Comparison of ENCODE assay signal across 16 cellular contexts in the genomic region with DNA sequence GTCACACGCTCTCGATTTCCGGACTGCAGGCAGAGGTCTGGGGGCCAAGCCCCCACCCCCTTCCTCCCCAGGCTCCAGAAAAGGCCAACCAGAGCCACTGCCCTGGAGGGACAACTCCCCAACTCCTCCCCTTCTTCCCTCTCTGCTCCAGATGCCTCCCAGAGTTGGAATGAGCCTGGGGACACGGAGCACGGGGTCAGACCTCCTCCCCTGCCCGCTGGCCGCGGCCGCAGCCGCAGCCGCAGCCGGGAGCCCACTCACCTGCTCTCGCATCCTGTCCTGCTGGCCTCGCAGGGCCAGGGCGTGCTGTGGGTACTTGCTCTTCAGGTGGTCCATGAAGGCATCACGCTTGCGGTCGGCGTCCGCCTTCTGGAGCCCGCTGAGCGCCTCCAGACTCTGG.
DNase-seq lines count a peak whose midpoint lies in the region; ATAC-seq and TF ChIP-seq lines count a peak whose summit lies in the region.
"Had no signal": no experiment of that assay in that cellular context is flagged by ENCODE, and none has a peak within 500 bp of the region (broad histone marks: within the 10 kb centered on the region; RNA-seq: fewer than 3 reads in every experiment).

No MANE protein-coding gene starts in this region.

- H3K4me1 Mint-ChIP-seq in stimulated activated naive CD8-positive, alpha-beta T cell treated with anti-CD3 and anti-CD28 coated beads, Interleukin-15, amount 100 ng/mL, for 72 hours: peaks cover 27% of the 10 kb centered on the region
- H3K4me1 Mint-ChIP-seq in nephron progenitor cell: peaks cover 59% of the 10 kb centered on the region

- DNase-seq in stimulated activated naive CD8-positive, alpha-beta T cell treated with anti-CD3 and anti-CD28 coated beads, Interleukin-15, amount 100 ng/mL, for 72 hours: no peak
- DNase-seq in stimulated activated naive CD8-positive, alpha-beta T cell treated with anti-CD3 and anti-CD28 coated beads, Interleukin-15, Interleukin-2, amounts not matched to agents 100 U/mL and 50 U/mL, for 24 hours: no peak
- DNase-seq in foreskin melanocyte (peak; percentile 74), nephron progenitor cell (peak; percentile 57), DMS 273 (lab: John Stamatoyannopoulos, UW; ENCODE audit: unreplicated experiment) (no peak), AG08396 (ENCODE audit: low spot score) (no peak), inferior parietal cortex (ENCODE audit: extremely low spot score) (no peak)
- DNase-seq: ACHN; activated CD4-positive, alpha-beta memory T cell treated with anti-CD3 and anti-CD28 coated beads, Interleukin-2, amount 10 ng/mL, durations not matched to agents 7 days and 5 days; activated gamma-delta T cell treated with Interleukin-2 at 50 U/mL for 16 hours; DMS153; erythroblast; Kasumi-1; NCI-H187; NCI-H526 treated with DMSO at 0.1 percent for 48 hours had no signal

- ATAC-seq in stimulated activated naive CD8-positive, alpha-beta T cell treated with anti-CD3 and anti-CD28 coated beads, Interleukin-15, amount 100 ng/mL, for 72 hours: peak; percentile 8
- ATAC-seq in stimulated activated naive CD8-positive, alpha-beta T cell treated with anti-CD3 and anti-CD28 coated beads, Interleukin-15, Interleukin-2, amounts not matched to agents 100 U/mL and 50 U/mL, for 24 hours: no peak
- no peak for ATAC-seq in GM21737 (IDR thresholded peaks at IDR 0.05; ENCODE audit: unreplicated experiment)

- TF ChIP-seq CTCF in nephron progenitor cell (IDR thresholded peaks at IDR 0.05): no peak

- no peak overlapping the region for H3K27ac Mint-ChIP-seq in stimulated activated naive CD8-positive, alpha-beta T cell treated with anti-CD3 and anti-CD28 coated beads, Interleukin-15, amount 100 ng/mL, for 72 hours
- no peak overlapping the region for H3K27ac Mint-ChIP-seq in nephron progenitor cell
- H3K27ac Mint-ChIP-seq: activated CD4-positive, alpha-beta memory T cell treated with anti-CD3 and anti-CD28 coated beads, Interleukin-2, amount 10 ng/mL, durations not matched to agents 7 days and 5 days had no signal

- no peaks in the 10 kb centered on the region for H3K9me3 Mint-ChIP-seq in stimulated activated naive CD8-positive, alpha-beta T cell treated with anti-CD3 and anti-CD28 coated beads, Interleukin-15, amount 100 ng/mL, for 72 hours
- H3K9me3 Mint-ChIP-seq in nephron progenitor cell: no peaks in the 10 kb centered on the region
- H3K9me3 Mint-ChIP-seq: activated CD4-positive, alpha-beta memory T cell treated with anti-CD3 and anti-CD28 coated beads, Interleukin-2, amount 10 ng/mL, durations not matched to agents 7 days and 5 days had no signal

- no peaks in the 10 kb centered on the region for H3K36me3 Mint-ChIP-seq in nephron progenitor cell (ENCODE audit: low read depth)

- H3K27me3 Mint-ChIP-seq in stimulated activated naive CD8-positive, alpha-beta T cell treated with anti-CD3 and anti-CD28 coated beads, Interleukin-15, amount 100 ng/mL, for 72 hours: peaks cover 96% of the 10 kb centered on the region
- H3K27me3 Mint-ChIP-seq in nephron progenitor cell (ENCODE audit: low read depth, poor library complexity): peaks cover 88% of the 10 kb centered on the region

- no peak overlapping the region for H3K4me3 Mint-ChIP-seq in stimulated activated naive CD8-positive, alpha-beta T cell treated with anti-CD3 and anti-CD28 coated beads, Interleukin-15, amount 100 ng/mL, for 72 hours
- peak overlapping the region; percentile 76 for H3K4me3 Mint-ChIP-seq in nephron progenitor cell
- H3K4me3 Mint-ChIP-seq: activated CD4-positive, alpha-beta memory T cell treated with anti-CD3 and anti-CD28 coated beads, Interleukin-2, amount 10 ng/mL, durations not matched to agents 7 days and 5 days had no signal

Comparison
In these comparisons a context has a peak if more than half of its experiments do, and no peak if none do; other contexts are left out.
1. DNase-seq: peak in foreskin melanocyte (single experiment) and nephron progenitor cell (single experiment); none in stimulated activated naive CD8-positive, alpha-beta T cell treated with anti-CD3 and anti-CD28 coated beads, Interleukin-15, amount 100 ng/mL, for 72 hours (0 of 2), stimulated activated naive CD8-positive, alpha-beta T cell treated with anti-CD3 and anti-CD28 coated beads, Interleukin-15, Interleukin-2, amounts not matched to agents 100 U/mL and 50 U/mL, for 24 hours (single experiment), DMS 273 (single experiment), AG08396 (single experiment) and inferior parietal cortex (single experiment).